14 cellular contexts compared by ENCODE assay signal in genomic region chr18:5469340-5469739, GRCh38.
A peak's percentile ranks its signal among the peaks of the same experiment; 100 is the strongest.
DNase-seq lines count a peak whose midpoint lies in the region; ATAC-seq and TF ChIP-seq lines count a peak whose summit lies in the region.
"Had no signal": no experiment of that assay in that cellular context is flagged by ENCODE, and none has a peak within 500 bp of the region (broad histone marks: within the 10 kb centered on the region; RNA-seq: fewer than 3 reads in every experiment).

No MANE protein-coding gene starts in this region.

- 0 out of 2 replicates have a peak overlapping the region, but pooled peaks have one; percentile 20 for H3K14ac ChIP-seq in H9 (ENCODE audit: insufficient read depth, low read length)

- no peak overlapping the region for H2BK15ac ChIP-seq in H9 (ENCODE audit: low read depth, low read length)

- no peaks in the 10 kb centered on the region for H3K36me3 Mint-ChIP-seq in H9 (ENCODE audit: insufficient read depth in 1 of 3, low read depth in 3 of 3)
- H3K36me3 Mint-ChIP-seq in chondrocyte (ENCODE audit: low read depth) = peaks cover 2% of the 10 kb centered on the region
- H3K36me3 Mint-ChIP-seq: CD4-positive, alpha-beta memory T cell had no signal

- H4K8ac ChIP-seq in H9 (replicated peaks; ENCODE audit: insufficient read length, low read depth, low read length) = no peak overlapping the region

- H3K4me3 ChIP-seq in aorta (ENCODE audit: low read length in 2 of 2) = no peak overlapping the region

- H2AFZ ChIP-seq in H9 (ENCODE audit: low read length) = no peak overlapping the region

- H2BK12ac ChIP-seq in H9 (ENCODE audit: insufficient read length, low read depth, low read length) = no peak overlapping the region

- H3K23me2 ChIP-seq in H9 (ENCODE audit: insufficient read length, low read depth, low read length, poor library complexity, severe bottlenecking) = no peaks in the 10 kb centered on the region

- no peaks in the 10 kb centered on the region for H3K9me3 ChIP-seq in H9 (ENCODE audit: control insufficient read depth, low read depth, low read length)
- H3K9me3 ChIP-seq in aorta (ENCODE audit: control insufficient read depth, low read length) = no peaks in the 10 kb centered on the region
- H3K9me3 ChIP-seq: BE2C had no signal

- DNase-seq in H9 = no peak
- DNase-seq in chondrocyte (ENCODE audit: low spot score) = peak; percentile 49
- peak in 1 of 2 donors; percentile 18 for DNase-seq in foreskin keratinocyte
- no peak for DNase-seq in aorta
- DNase-seq in KBM-7 = no peak
- no peak for DNase-seq in NK-92 treated with Interleukin-12 subunit alpha and Interleukin-12 subunit beta, amount 100 ng/mL, for 24 hours (lab: John Stamatoyannopoulos, UW)
- DNase-seq: BE2C; CD4-positive, alpha-beta memory T cell; DND-41; GDM1; HCEC 1CT; HFFc6 had no signal

- H2BK120ac ChIP-seq in H9 (ENCODE audit: low read depth, low read length, poor library complexity, severe bottlenecking) = no peak overlapping the region

- in situ Hi-C loops in KBM-7 (cut with MboI; ENCODE audit: low pct_unique_long_range_greater_than_20kb, low sequenced_read_pairs) = no loop called here

- no peak overlapping the region for H3K18ac ChIP-seq in H9 (ENCODE audit: insufficient read length, low read depth, low read length)

- no peak overlapping the region for H2AK5ac ChIP-seq in H9 (ENCODE audit: insufficient read length, low read length)

- ATAC-seq in foreskin keratinocyte (peak; percentile 98), aorta (ENCODE audit: low FRiP score) (peak; percentile 37), HG03039 (IDR thresholded peaks at IDR 0.05; ENCODE audit: unreplicated experiment) (no peak)

- H3K4me3 Mint-ChIP-seq in H9 (no peak overlapping the region), chondrocyte (ENCODE audit: unreplicated experiment) (no peak overlapping the region)
- H3K4me3 Mint-ChIP-seq: CD4-positive, alpha-beta memory T cell; HFFc6 had no signal

- no peaks in the 10 kb centered on the region for H3K79me2 ChIP-seq in H9 (ENCODE audit: insufficient read depth, low read length)

- H3K27me3 ChIP-seq in H9 (ENCODE audit: insufficient read depth, low read length) (no peaks in the 10 kb centered on the region), foreskin keratinocyte (peaks cover 4% of the 10 kb centered on the region), aorta (ENCODE audit: control insufficient read depth in 1 of 2, insufficient read depth in 2 of 2, low read length in 1 of 2) (no peaks in the 10 kb centered on the region)
- H3K27me3 ChIP-seq: BE2C had no signal

- no peaks in the 10 kb centered on the region for H3K36me3 ChIP-seq in aorta (ENCODE audit: control insufficient read depth in 1 of 2, insufficient read depth in 2 of 2, low read length in 1 of 2)
- H3K36me3 ChIP-seq: BE2C had no signal

- H4K91ac ChIP-seq in H9 (ENCODE audit: insufficient read length, low read depth, low read length) = no peak overlapping the region

- H3K4ac ChIP-seq in H9 (ENCODE audit: low read depth, low read length) = no peak overlapping the region

- no peaks in the 10 kb centered on the region for H3K27me3 Mint-ChIP-seq in H9 (ENCODE audit: low read depth)
- H3K27me3 Mint-ChIP-seq in chondrocyte (ENCODE audit: low read depth) = no peaks in the 10 kb centered on the region

- no peaks in the 10 kb centered on the region for H4K20me1 ChIP-seq in H9 (ENCODE audit: control insufficient read depth, insufficient read depth, insufficient read length)

- H3K23ac ChIP-seq in H9 (ENCODE audit: insufficient read length, low read depth, low read length) = no peak overlapping the region

- no peak overlapping the region for H3K9ac ChIP-seq in H9 (ENCODE audit: extremely low read depth, insufficient read length, low read length)

- H3T11ph ChIP-seq in H9 (ENCODE audit: low read length) = no peak overlapping the region

- H3K4me1 ChIP-seq in H9 (ENCODE audit: insufficient read depth, low read length) = no peaks in the 10 kb centered on the region
- H3K4me1 ChIP-seq in foreskin keratinocyte = peaks cover 3% of the 10 kb centered on the region
- no peaks in the 10 kb centered on the region for H3K4me1 ChIP-seq in aorta (ENCODE audit: control insufficient read depth in 1 of 2, insufficient read depth in 2 of 2, low read length in 2 of 2)
- H3K4me1 ChIP-seq: BE2C had no signal

- H3K9me3 Mint-ChIP-seq in H9 (no peaks in the 10 kb centered on the region), chondrocyte (ENCODE audit: low read depth) (no peaks in the 10 kb centered on the region)

- no peak for TF ChIP-seq CTCF in H9 (conservative IDR thresholded peaks at IDR 0.05)
- TF ChIP-seq CTCF in chondrocyte (IDR thresholded peaks at IDR 0.05) = no peak
- TF ChIP-seq CTCF in foreskin keratinocyte (conservative IDR thresholded peaks at IDR 0.05) = no peak

- intact Hi-C loops in aorta (cut with DNase I) = no loop called here

- no peak overlapping the region for H2BK20ac ChIP-seq in H9 (ENCODE audit: low read depth, low read length, poor library complexity, severe bottlenecking)

- H4K5ac ChIP-seq in H9 (ENCODE audit: insufficient read length, low read depth, low read length) = no peak overlapping the region

- no peaks in the 10 kb centered on the region for H3K79me1 ChIP-seq in H9 (ENCODE audit: insufficient read depth, low read depth, low read length, poor library complexity, severe bottlenecking)

- no CpG with 5 or more reads among the region's 13 CpGs for WGBS in H9 (ENCODE audit: extremely low coverage, insufficient read length, low lambda C conversion rate)
- WGBS in aorta, 2 donors = 93 to 96% methylated on average over 13 of the region's 13 CpGs

- H3K27ac ChIP-seq in H9 (ENCODE audit: insufficient read length, low read depth, low read length) = no peak overlapping the region
- no peak overlapping the region for H3K27ac ChIP-seq in foreskin keratinocyte
- no peak overlapping the region for H3K27ac ChIP-seq in aorta (ENCODE audit: low read depth in 1 of 2, low read length in 2 of 2)
- H3K27ac ChIP-seq: C4-2B had no signal

- H3K4me2 ChIP-seq in H9 (ENCODE audit: insufficient read depth, insufficient read length, low read length) = no peak overlapping the region

- no peak overlapping the region for H2BK5ac ChIP-seq in H9 (ENCODE audit: insufficient read length, low read length)

- H3K4me1 Mint-ChIP-seq in H9 = peaks cover 0 to 6% of the 10 kb centered on the region in 2 experiments; a peak in 2 of 4 replicates
- H3K4me1 Mint-ChIP-seq in chondrocyte (ENCODE audit: low read depth) = peaks cover 5% of the 10 kb centered on the region
- H3K4me1 Mint-ChIP-seq: CD4-positive, alpha-beta memory T cell had no signal

- no peak overlapping the region for H3K56ac ChIP-seq in H9 (ENCODE audit: insufficient read length, low read depth, low read length)

- H3K27ac Mint-ChIP-seq in H9 (no peak overlapping the region), chondrocyte (ENCODE audit: unreplicated experiment) (no peak overlapping the region)
- H3K27ac Mint-ChIP-seq: CD4-positive, alpha-beta memory T cell; HFFc6 had no signal
